ENCODE assay signal across 9 cellular contexts in the genomic region with DNA sequence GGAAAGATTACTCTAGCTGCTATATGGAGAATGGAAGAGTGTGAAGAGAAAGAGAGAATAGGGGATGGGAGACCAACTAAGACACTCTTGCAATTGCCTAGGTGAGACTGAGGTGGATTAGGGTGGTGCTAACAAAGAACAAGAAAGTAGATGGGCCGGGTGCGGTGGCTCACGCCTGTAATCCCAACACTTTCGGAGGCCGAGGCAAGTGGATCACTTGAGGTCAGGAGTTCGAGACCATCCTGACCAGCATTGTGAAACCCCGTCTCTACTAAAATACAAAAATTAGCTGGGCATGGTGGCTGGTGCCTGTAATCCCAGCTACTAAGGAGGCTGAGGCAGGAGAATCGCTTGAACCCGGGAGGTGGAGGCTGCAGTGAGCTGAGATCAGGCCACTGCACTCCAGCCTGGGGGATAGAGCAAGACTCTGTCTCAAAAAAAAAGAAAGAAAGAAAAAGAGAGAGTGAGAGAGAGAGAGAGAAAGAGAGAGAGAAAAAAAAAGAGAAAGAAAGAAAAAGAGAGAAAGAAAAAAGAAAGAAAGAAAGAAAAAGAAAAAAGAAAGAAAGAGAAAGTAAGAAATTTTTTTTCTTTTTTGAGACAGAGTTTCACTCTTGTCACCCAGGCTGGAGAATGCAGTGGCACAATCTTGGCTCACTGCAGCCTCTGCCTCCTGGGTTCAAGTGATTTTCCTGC. TPM values are rescaled to one million over a fixed set of nuclear protein-coding genes. Genes with fewer than 3 reads are reported as not detected.
"Had no signal": no experiment of that assay in that cellular context is flagged by ENCODE, and none has a peak within 500 bp of the region (broad histone marks: within the 10 kb centered on the region; RNA-seq: fewer than 3 reads in every experiment).

No MANE protein-coding gene starts in this region.

RNA-seq across cellular contexts. Expression of a gene that starts 16.4 kb away (rescaled TPM):
- total RNA-seq: endothelial cell of umbilical vein, esophagus muscularis mucosa, gastroesophageal sphincter, heart right ventricle, left ventricle myocardium inferior, upper lobe of left lung had no signal

RNA-seq across cellular contexts. Expression of a gene that starts 25.6 kb away (rescaled TPM):
- total RNA-seq: dermis blood vessel endothelial cell, endothelial cell of umbilical vein, left ventricle myocardium inferior, myocyte, occipital lobe had no signal
